In the genomic region with DNA sequence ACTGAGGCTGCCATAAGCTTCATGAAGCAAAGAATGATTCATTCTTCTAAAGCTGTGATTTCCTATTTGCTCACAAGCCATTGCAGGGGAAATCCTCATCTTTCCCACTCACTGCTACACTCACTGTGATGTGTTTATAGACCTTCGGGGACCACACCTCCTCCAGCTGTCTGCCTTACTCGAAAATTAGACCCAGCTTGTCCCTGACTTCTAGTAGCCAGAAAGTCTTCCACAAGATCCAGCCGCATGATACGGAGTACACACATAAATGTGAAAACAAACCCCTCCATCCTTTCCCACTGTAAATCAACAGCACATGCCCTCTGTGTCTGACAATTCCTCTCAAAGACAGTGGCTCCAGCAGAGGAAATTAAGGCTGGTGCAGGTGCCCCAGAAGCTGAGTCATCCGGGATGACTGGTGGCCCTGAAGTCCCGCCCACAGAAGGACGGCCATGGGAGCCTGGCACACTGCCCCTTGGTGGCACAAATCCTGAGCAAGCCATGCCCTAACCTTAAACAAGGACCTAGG, we compare ENCODE assay signal across 8 cellular contexts.
DNase-seq lines count a peak whose midpoint lies in the region; ATAC-seq and TF ChIP-seq lines count a peak whose summit lies in the region.

No MANE protein-coding gene starts in this region.

- no peak overlapping the region for H3K4me3 ChIP-seq in NB4 (ENCODE audit: low read depth, low read length)
- H3K4me3 ChIP-seq in skeletal muscle cell (ENCODE audit: low read depth, low read length) = no peak overlapping the region

- TF ChIP-seq CTCF in NB4 (IDR thresholded peaks at IDR 0.05; ENCODE audit: low read depth, low read length) = no peak

- peak; percentile 81 for DNase-seq in DMS53 (lab: John Stamatoyannopoulos, UW)
- DNase-seq in NB4 (ENCODE audit: low read depth) = peak; percentile 11
- DNase-seq in epidermal melanocyte (ENCODE audit: insufficient read length, low spot score) = peak; percentile 32
- peak; percentile 60 for DNase-seq in skeletal muscle cell (ENCODE audit: low read depth)
- no peak for DNase-seq in GM19238 (ENCODE audit: insufficient read length, low spot score)

- TF ChIP-seq POLR2A in NB4 (IDR thresholded peaks at IDR 0.05; ENCODE audit: extremely low read depth, insufficient read length) = no peak

- ATAC-seq in GM19452 (IDR thresholded peaks at IDR 0.05; ENCODE audit: unreplicated experiment) (no peak), GM19328 (IDR thresholded peaks at IDR 0.05; ENCODE audit: unreplicated experiment) (no peak), GM21526 (IDR thresholded peaks at IDR 0.05; ENCODE audit: low FRiP score, unreplicated experiment) (no peak)
